In genomic region chr15:36185845-36186244, GRCh38 we compare ENCODE assay signal across 31 cellular contexts.
"Had no signal": no experiment of that assay in that cellular context is flagged by ENCODE, and none has a peak within 500 bp of the region (broad histone marks: within the 10 kb centered on the region; RNA-seq: fewer than 3 reads in every experiment).

No MANE protein-coding gene starts in this region.

- H3K9me3 ChIP-seq: ascending aorta had no signal

- H3K4me3 ChIP-seq: ascending aorta, cardiac muscle cell had no signal

- H3K27me3 ChIP-seq: ascending aorta, cardiac muscle cell had no signal

- H3K36me3 ChIP-seq: ascending aorta, cardiac muscle cell, WERI-Rb-1 had no signal

- H3K27ac ChIP-seq: ascending aorta, cardiac muscle cell, WERI-Rb-1 had no signal

- DNase-seq: activated CD4-positive, alpha-beta memory T cell treated with anti-CD3 and anti-CD28 coated beads, Interleukin-2, amount 10 ng/mL, durations not matched to agents 7 days and 5 days; activated CD4-positive, alpha-beta T cell treated with anti-CD3 and anti-CD28 coated beads for 1 hour; activated CD4-positive, alpha-beta T cell treated with anti-CD3 and anti-CD28 coated beads for 48 hours; activated CD4-positive, CD25-positive, alpha-beta regulatory T cell; activated CD8-positive, alpha-beta memory T cell treated with anti-CD3 and anti-CD28 coated beads for 24 hours; activated CD8-positive, alpha-beta memory T cell treated with anti-CD3 and anti-CD28 coated beads, Interleukin-2, amount 10 ng/mL, durations not matched to agents 7 days and 5 days; activated CD8-positive, alpha-beta memory T cell treated with anti-CD3 and anti-CD28 coated beads, Interleukin-2, amount 50 U/mL, for 48 hours; activated effector memory CD4-positive, alpha-beta T cell treated with anti-CD3 and anti-CD28 coated beads, Interleukin-2, amount 50 U/mL, for 16 hours; activated naive CD4-positive, alpha-beta T cell; activated naive CD8-positive, alpha-beta T cell treated with anti-CD3 and anti-CD28 coated beads, Interleukin-2, amount 10 ng/mL, durations not matched to agents 7 days and 5 days; activated T-cell treated with anti-CD3 and anti-CD28 coated beads, Interleukin-2, amount 50 U/mL, for 1 hour; activated T-cell treated with anti-CD3 and anti-CD28 coated beads, Interleukin-2, amount 50 U/mL, for 72 hours; amygdala; Karpas-422; KBM-7; MV-4-11; NCI-H1092; NCI-H1436 treated with DMSO at 0.1 percent for 48 hours; NCI-H1694 treated with DMSO at 0.1 percent for 48 hours; NCI-H2029; NCI-H510A treated with DMSO at 0.1 percent for 48 hours; NCI-H526 treated with DMSO at 0.1 percent for 48 hours; NCI-H82; SIG-M5; T-cell; T-helper 17 cell; T-helper 9 cell; WERI-Rb-1 had no signal

- ATAC-seq: activated CD8-positive, alpha-beta memory T cell treated with anti-CD3 and anti-CD28 coated beads, Interleukin-2, amount 10 ng/mL, durations not matched to agents 7 days and 5 days; activated T-cell treated with anti-CD3 and anti-CD28 coated beads, Interleukin-2, amount 50 U/mL, for 72 hours; activated T-helper 17 cell treated with anti-CD3 and anti-CD28 coated beads, Interleukin-2, amount 50 U/mL, for 72 hours; T-cell; T-helper 17 cell had no signal

- H3K4me1 ChIP-seq: ascending aorta had no signal
